In the genomic region with DNA sequence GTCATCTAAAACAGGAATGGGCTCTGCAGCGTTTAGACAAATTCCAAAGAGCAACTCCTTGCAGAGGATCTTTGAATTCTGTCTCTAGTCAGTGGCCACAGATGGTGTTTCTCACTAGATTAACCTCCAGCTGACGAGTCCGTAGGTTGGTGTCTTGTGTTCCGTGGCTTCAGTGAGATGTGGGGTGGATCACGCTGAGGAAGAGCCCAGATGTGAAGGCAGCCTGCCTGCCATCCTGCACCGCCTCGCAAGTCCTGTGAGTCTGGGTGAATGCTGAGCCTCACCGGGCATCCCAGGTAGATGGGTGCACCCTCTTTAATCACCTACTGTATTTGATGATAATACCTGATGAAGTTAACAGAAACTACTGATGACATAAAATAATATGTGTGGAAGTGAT, we compare ENCODE assay signal across 24 cellular contexts.
DNase-seq lines count a peak whose midpoint lies in the region; ATAC-seq, FAIRE-seq and TF ChIP-seq lines count a peak whose summit lies in the region.
"Had no signal": no experiment of that assay in that cellular context is flagged by ENCODE, and none has a peak within 500 bp of the region (broad histone marks: within the 10 kb centered on the region; RNA-seq: fewer than 3 reads in every experiment).

No MANE protein-coding gene starts in this region.

- H3K4me1 Mint-ChIP-seq in activated CD8-positive, alpha-beta memory T cell treated with anti-CD3 and anti-CD28 coated beads, Interleukin-2, amount 10 ng/mL, durations not matched to agents 7 days and 5 days = peaks cover 18% of the 10 kb centered on the region
- H3K4me1 Mint-ChIP-seq in nephron (peaks cover 29% of the 10 kb centered on the region), osteocyte (ENCODE audit: unreplicated experiment) (peaks cover 17% of the 10 kb centered on the region)
- H3K4me1 Mint-ChIP-seq: CD14-positive monocyte had no signal

- no peak overlapping the region for H3K9ac ChIP-seq in smooth muscle cell (ENCODE audit: low read depth)
- H3K9ac ChIP-seq: BLaER1 treated with 17β-estradiol and CSF1 and Interleukin-3, amounts not matched to agents 10 nM and 100 nM had no signal

- peak; percentile 25 for DNase-seq in activated CD8-positive, alpha-beta memory T cell treated with anti-CD3 and anti-CD28 coated beads, Interleukin-2, amount 10 ng/mL, durations not matched to agents 7 days and 5 days
- DNase-seq in activated CD8-positive, alpha-beta memory T cell treated with anti-CD3 and anti-CD28 coated beads, Interleukin-2, amount 50 U/mL, for 4 hours = no peak
- DNase-seq in osteocyte (ENCODE audit: extremely low spot score, unreplicated experiment) (peak; percentile 34), vagina (ENCODE audit: extremely low spot score in 2 of 2) (peak; percentile 49 to 64), small intestine (no peak), smooth muscle cell (lab: John Stamatoyannopoulos, UW; ENCODE audit: unreplicated experiment) (no peak)
- DNase-seq: 8988T; ACHN; AML-193; BE2C; Caco-2; CD4-positive, alpha-beta T cell; DMS153; DND-41; GOT3; HFFc6 had no signal

- H3K36me3 ChIP-seq in vagina = no peaks in the 10 kb centered on the region
- H3K36me3 ChIP-seq in small intestine (ENCODE audit: control insufficient read depth in 2 of 2, insufficient read depth in 2 of 2, low read length in 2 of 2) = no peaks in the 10 kb centered on the region
- no peaks in the 10 kb centered on the region for H3K36me3 ChIP-seq in smooth muscle cell (ENCODE audit: low read depth)
- H3K36me3 ChIP-seq: BE2C; BLaER1 treated with 17β-estradiol and CSF1 and Interleukin-3, amounts not matched to agents 10 nM and 100 nM; HAP-1 had no signal

- H3K4me1 ChIP-seq in vagina = no peaks in the 10 kb centered on the region
- no peaks in the 10 kb centered on the region for H3K4me1 ChIP-seq in small intestine (ENCODE audit: control insufficient read depth in 2 of 2, insufficient read depth in 1 of 2, low read depth in 1 of 2, low read length in 1 of 2)
- no peaks in the 10 kb centered on the region for H3K4me1 ChIP-seq in smooth muscle cell (ENCODE audit: low read depth)
- H3K4me1 ChIP-seq: A549, BE2C, Caco-2, HAP-1 had no signal

- H3K4me3 Mint-ChIP-seq in activated CD8-positive, alpha-beta memory T cell treated with anti-CD3 and anti-CD28 coated beads, Interleukin-2, amount 10 ng/mL, durations not matched to agents 7 days and 5 days = no peak overlapping the region
- H3K4me3 Mint-ChIP-seq in nephron (no peak overlapping the region), osteocyte (ENCODE audit: unreplicated experiment) (no peak overlapping the region)
- H3K4me3 Mint-ChIP-seq: CD14-positive monocyte; CD4-positive, alpha-beta T cell; HFFc6 had no signal

- H3K4me3 ChIP-seq in vagina (no peak overlapping the region), small intestine (ENCODE audit: low read depth in 1 of 2, low read length in 2 of 2) (no peak overlapping the region), smooth muscle cell (no peak overlapping the region)
- H3K4me3 ChIP-seq: A549; BLaER1 treated with 17β-estradiol and CSF1 and Interleukin-3, amounts not matched to agents 10 nM and 100 nM; HAP-1 had no signal

- peaks cover 22% of the 10 kb centered on the region for H3K27me3 Mint-ChIP-seq in activated CD8-positive, alpha-beta memory T cell treated with anti-CD3 and anti-CD28 coated beads, Interleukin-2, amount 10 ng/mL, durations not matched to agents 7 days and 5 days
- H3K27me3 Mint-ChIP-seq in nephron (ENCODE audit: low read depth) (peaks cover 4% of the 10 kb centered on the region), osteocyte (ENCODE audit: unreplicated experiment) (no peaks in the 10 kb centered on the region)
- H3K27me3 Mint-ChIP-seq: CD4-positive, alpha-beta T cell had no signal

- H2AFZ ChIP-seq in smooth muscle cell (ENCODE audit: low read depth) = no peak overlapping the region

- TF ChIP-seq CTCF in nephron (IDR thresholded peaks at IDR 0.05; ENCODE audit: unreplicated experiment in 3 of 3) (no peak), osteocyte (IDR thresholded peaks at IDR 0.05) (no peak), vagina (IDR thresholded peaks at IDR 0.05) (no peak), smooth muscle cell (IDR thresholded peaks at IDR 0.05; ENCODE audit: borderline replicate concordance, insufficient read depth, poor library complexity, severe bottlenecking) (no peak)

- H3K27ac Mint-ChIP-seq in activated CD8-positive, alpha-beta memory T cell treated with anti-CD3 and anti-CD28 coated beads, Interleukin-2, amount 10 ng/mL, durations not matched to agents 7 days and 5 days = no peak overlapping the region
- H3K27ac Mint-ChIP-seq in nephron (peak overlapping the region in 2 of 3 experiments; percentile 31 to 70), osteocyte (ENCODE audit: unreplicated experiment) (no peak overlapping the region)
- H3K27ac Mint-ChIP-seq: CD4-positive, alpha-beta T cell; HFFc6 had no signal

- no peaks in the 10 kb centered on the region for H3F3A ChIP-seq in smooth muscle cell (ENCODE audit: low read depth)

- H3K9me3 Mint-ChIP-seq in activated CD8-positive, alpha-beta memory T cell treated with anti-CD3 and anti-CD28 coated beads, Interleukin-2, amount 10 ng/mL, durations not matched to agents 7 days and 5 days (ENCODE audit: low read depth) = no peaks in the 10 kb centered on the region
- H3K9me3 Mint-ChIP-seq in nephron (peaks cover 8% of the 10 kb centered on the region), osteocyte (ENCODE audit: unreplicated experiment) (peaks cover 5% of the 10 kb centered on the region)
- H3K9me3 Mint-ChIP-seq: CD4-positive, alpha-beta T cell; HFFc6 had no signal

- H3K9me3 ChIP-seq in vagina = no peaks in the 10 kb centered on the region
- no peaks in the 10 kb centered on the region for H3K9me3 ChIP-seq in small intestine (ENCODE audit: control insufficient read depth, low read depth)
- no peaks in the 10 kb centered on the region for H3K9me3 ChIP-seq in smooth muscle cell (replicated peaks; ENCODE audit: low read depth)
- H3K9me3 ChIP-seq: A549, BE2C, Caco-2, HAP-1 had no signal

- no peaks in the 10 kb centered on the region for H3K36me3 Mint-ChIP-seq in activated CD8-positive, alpha-beta memory T cell treated with anti-CD3 and anti-CD28 coated beads, Interleukin-2, amount 10 ng/mL, durations not matched to agents 7 days and 5 days
- no peaks in the 10 kb centered on the region for H3K36me3 Mint-ChIP-seq in nephron (ENCODE audit: low read depth)
- peaks cover 5% of the 10 kb centered on the region for H3K36me3 Mint-ChIP-seq in osteocyte (ENCODE audit: unreplicated experiment)
- H3K36me3 Mint-ChIP-seq: CD14-positive monocyte had no signal

- CTCF ChIA-PET in activated CD8-positive, alpha-beta memory T cell treated with anti-CD3 and anti-CD28 coated beads, Interleukin-2, amount 10 ng/mL, durations not matched to agents 7 days and 5 days (lab: Charles Lee) = no interaction called here

- ATAC-seq in activated CD8-positive, alpha-beta memory T cell treated with anti-CD3 and anti-CD28 coated beads, Interleukin-2, amount 10 ng/mL, durations not matched to agents 7 days and 5 days = no peak
- ATAC-seq: A549 had no signal

- no peaks in the 10 kb centered on the region for H3K79me2 ChIP-seq in smooth muscle cell (ENCODE audit: low read depth)

- intact Hi-C loops in vagina (cut with DNase I) = no loop called here

- H3K27ac ChIP-seq in vagina (no peak overlapping the region), small intestine (ENCODE audit: low read depth in 1 of 2, low read length in 1 of 2) (no peak overlapping the region), smooth muscle cell (ENCODE audit: low read depth) (no peak overlapping the region)
- H3K27ac ChIP-seq: A549; BLaER1 treated with 17β-estradiol and CSF1 and Interleukin-3, amounts not matched to agents 10 nM and 100 nM had no signal

- 85 to 93% (median 88%) methylated on average over 8 of the region's 8 CpGs for WGBS in small intestine, 3 donors
- WGBS in smooth muscle cell (ENCODE audit: low lambda C conversion rate) = 82% methylated on average over 8 of the region's 8 CpGs

- H3K27me3 ChIP-seq in vagina (no peaks in the 10 kb centered on the region), small intestine (ENCODE audit: control insufficient read depth in 2 of 2, insufficient read depth in 2 of 2, low read length in 2 of 2) (no peaks in the 10 kb centered on the region), smooth muscle cell (ENCODE audit: low read depth) (no peaks in the 10 kb centered on the region)
- H3K27me3 ChIP-seq: BE2C; BLaER1 treated with 17β-estradiol and CSF1 and Interleukin-3, amounts not matched to agents 10 nM and 100 nM had no signal

- TF ChIP-seq POLR2A in vagina (IDR thresholded peaks at IDR 0.05) = no peak

- H4K20me1 ChIP-seq in smooth muscle cell (ENCODE audit: low read depth) = no peaks in the 10 kb centered on the region
- H4K20me1 ChIP-seq: BLaER1 treated with 17β-estradiol and CSF1 and Interleukin-3, amounts not matched to agents 10 nM and 100 nM had no signal

- no peak overlapping the region for H3K4me2 ChIP-seq in smooth muscle cell
- H3K4me2 ChIP-seq: A549; BLaER1 treated with 17β-estradiol and CSF1 and Interleukin-3, amounts not matched to agents 10 nM and 100 nM had no signal

- FAIRE-seq in small intestine (lab: Jason Lieb, UNC) = no peak
- FAIRE-seq: A549, G401.6, GM12892, H54 had no signal

Comparison
In these comparisons a context has a peak if more than half of its experiments do, and no peak if none do; other contexts are left out.
1. DNase-seq: peak in activated CD8-positive, alpha-beta memory T cell treated with anti-CD3 and anti-CD28 coated beads, Interleukin-2, amount 10 ng/mL, durations not matched to agents 7 days and 5 days (single experiment), osteocyte (single experiment) and vagina (2 of 2); none in activated CD8-positive, alpha-beta memory T cell treated with anti-CD3 and anti-CD28 coated beads, Interleukin-2, amount 50 U/mL, for 4 hours (single experiment), small intestine (single experiment) and smooth muscle cell (single experiment).
2. H3K27ac Mint-ChIP-seq: peak in nephron (2 of 3); none in activated CD8-positive, alpha-beta memory T cell treated with anti-CD3 and anti-CD28 coated beads, Interleukin-2, amount 10 ng/mL, durations not matched to agents 7 days and 5 days (single experiment) and osteocyte (single experiment).